Comparison of ENCODE assay signal across 15 cellular contexts in genomic region chr17:35766489-35766877, GRCh38. TPM values are rescaled to one million over a fixed set of nuclear protein-coding genes. Genes with fewer than 3 reads are reported as not detected.
DNase-seq lines count a peak whose midpoint lies in the region; ATAC-seq, FAIRE-seq and TF ChIP-seq lines count a peak whose summit lies in the region.
"Had no signal": no experiment of that assay in that cellular context is flagged by ENCODE, and none has a peak within 500 bp of the region (broad histone marks: within the 10 kb centered on the region; RNA-seq: fewer than 3 reads in every experiment).

No MANE protein-coding gene starts in this region.

- POLR2A ChIA-PET in H1 (lab: Charles Lee; ENCODE audit: partially characterized antibody) = interaction anchor here (1.0 to 1.3 kb wide), 2 partner anchors 9 to 42 kb away, joined by 3 to 7 read pairs; partner anchors contain the start of gene TAF15
- POLR2A ChIA-PET in activated CD8-positive, alpha-beta T cell treated with anti-CD3 and anti-CD28 coated beads, Interleukin-2, amount 10 ng/mL, durations not matched to agents 7 days and 5 days (lab: Charles Lee) = interaction anchor here (0.9 to 3.6 kb wide), 2 partner anchors 43 kb away, joined by 3 to 34 read pairs; partner anchors contain the start of gene TAF15

- no peaks in the 10 kb centered on the region for H3K36me3 ChIP-seq in H1 (ENCODE audit: control insufficient read depth in 2 of 4, insufficient read depth in 4 of 4, low read length in 3 of 4)
- H3K36me3 ChIP-seq in neuronal stem cell (replicated peaks in 1 of 2; ENCODE audit: control insufficient read depth in 2 of 2, insufficient read depth in 2 of 2, low read length in 2 of 2) = no peaks in the 10 kb centered on the region

- H3K27me3 ChIP-seq in H1 (replicated peaks in 1 of 4; ENCODE audit: control insufficient read depth in 3 of 4, extremely low read depth in 1 of 4, insufficient read depth in 3 of 4, low read length in 3 of 4) (peaks cover 0 to 3% (median 2%) of the 10 kb centered on the region in 4 experiments; a peak in 3 of 7 replicates), neuronal stem cell (ENCODE audit: control insufficient read depth in 3 of 3, insufficient read depth in 3 of 3, low read depth in 1 of 3, low read length in 3 of 3) (no peaks in the 10 kb centered on the region)

- DNase-seq in H1 (ENCODE audit: low read depth in 1 of 2, low spot score in 2 of 2) (no peak), neuronal stem cell (ENCODE audit: low spot score) (no peak)
- no peak for DNase-seq in stimulated activated CD4-positive, alpha-beta T cell treated with anti-CD3 and anti-CD28 coated beads, Interleukin-4, amount 100 ng/mL, for 24 hours
- no peak for DNase-seq in activated CD8-positive, alpha-beta T cell treated with anti-CD3 and anti-CD28 coated beads, Interleukin-2, amount 10 ng/mL, durations not matched to agents 7 days and 5 days
- DNase-seq: DMS 273 treated with DMSO at 0.1 percent for 48 hours; NCI-H1417 treated with DMSO at 0.1 percent for 48 hours; NCI-H2029; NK-92 treated with Interleukin-12 subunit alpha and Interleukin-12 subunit beta, amount 100 ng/mL, for 24 hours; SHP77 had no signal

- no peak for FAIRE-seq in H1 (lab: Jason Lieb, UNC)
- FAIRE-seq: GM12892, K562 had no signal

- CTCF ChIA-PET in H1 (lab: Charles Lee; ENCODE audit: partially characterized antibody) = interaction anchor here (0.6 to 13.0 kb wide), 7 partner anchors 15 to 105 kb away, joined by 3 to 247 read pairs (median 53); partner anchors contain the start of genes MMP28 and TAF15
- CTCF ChIA-PET in activated CD8-positive, alpha-beta T cell treated with anti-CD3 and anti-CD28 coated beads, Interleukin-2, amount 10 ng/mL, durations not matched to agents 7 days and 5 days (lab: Charles Lee) = interaction anchor here (0.6 to 11.6 kb wide), 11 partner anchors 9 to 1033 kb away, joined by 3 to 415 read pairs (median 3); partner anchors contain the start of genes MMP28 and TAF15

- H3K27me3 Mint-ChIP-seq in activated CD8-positive, alpha-beta T cell treated with anti-CD3 and anti-CD28 coated beads, Interleukin-2, amount 10 ng/mL, durations not matched to agents 7 days and 5 days (ENCODE audit: low read depth) = no peaks in the 10 kb centered on the region

- H3K23ac ChIP-seq in H1 (ENCODE audit: insufficient read length) (no peak overlapping the region), neuronal stem cell (ENCODE audit: low read depth, low read length, poor library complexity) (peak overlapping the region; percentile 37)

- ATAC-seq in activated CD8-positive, alpha-beta T cell treated with anti-CD3 and anti-CD28 coated beads, Interleukin-2, amount 10 ng/mL, durations not matched to agents 7 days and 5 days = no peak
- ATAC-seq: GM23338, K562 had no signal

- no peak overlapping the region for H3K27ac Mint-ChIP-seq in activated CD8-positive, alpha-beta T cell treated with anti-CD3 and anti-CD28 coated beads, Interleukin-2, amount 10 ng/mL, durations not matched to agents 7 days and 5 days
- H3K27ac Mint-ChIP-seq: GM23338 had no signal

- H4K91ac ChIP-seq in H1 (replicated peaks; ENCODE audit: insufficient read length, low read length) = peak overlapping the region; percentile 82
- H4K91ac ChIP-seq in neuronal stem cell (ENCODE audit: low read depth, low read length, poor library complexity) = peak overlapping the region; percentile 97

- H3K4me2 ChIP-seq in H1 (ENCODE audit: insufficient read depth in 1 of 2, low read depth in 2 of 2, low read length in 2 of 2) = no peak overlapping the region
- H3K4me2 ChIP-seq in neuronal stem cell (ENCODE audit: insufficient read depth, low read length, poor library complexity, severe bottlenecking) = no peak overlapping the region
- H3K4me2 ChIP-seq: GM23338 had no signal

- no peak overlapping the region for H2AK5ac ChIP-seq in H1 (ENCODE audit: low read depth, low read length)
- H2AK5ac ChIP-seq in neuronal stem cell (ENCODE audit: low read depth, low read length) = peak overlapping the region; percentile 97

- no peak overlapping the region for H2BK20ac ChIP-seq in H1 (ENCODE audit: low read length)

- H2AFZ ChIP-seq in H1 (ENCODE audit: low read length) = no peak overlapping the region
- H2AFZ ChIP-seq in neuronal stem cell (ENCODE audit: low read length) = peak overlapping the region; percentile 81

- H3K27ac ChIP-seq in H1 (ENCODE audit: low read depth, low read length) = no peak overlapping the region
- H3K27ac ChIP-seq in neuronal stem cell (replicated peaks; ENCODE audit: low read length) = peak overlapping the region; percentile 75
- H3K27ac ChIP-seq: HL-60 had no signal

- no peaks in the 10 kb centered on the region for H3K36me3 Mint-ChIP-seq in activated CD8-positive, alpha-beta T cell treated with anti-CD3 and anti-CD28 coated beads, Interleukin-2, amount 10 ng/mL, durations not matched to agents 7 days and 5 days (ENCODE audit: low read depth)
- H3K36me3 Mint-ChIP-seq: CD14-positive monocyte had no signal

- no peaks in the 10 kb centered on the region; a peak in 1 of 4 replicates for H3K9me3 ChIP-seq in H1 (ENCODE audit: insufficient read depth in 2 of 2, low read depth in 1 of 2, low read length in 1 of 2)
- H3K9me3 ChIP-seq in neuronal stem cell (replicated peaks in 1 of 2; ENCODE audit: control insufficient read depth in 2 of 2, insufficient read depth in 1 of 2, low read depth in 1 of 2, low read length in 2 of 2) = no peaks in the 10 kb centered on the region

- no peaks in the 10 kb centered on the region for H3K23me2 ChIP-seq in H1 (ENCODE audit: low read depth, low read length)

- no peak for TF ChIP-seq RAD21 in H1 (IDR thresholded peaks at IDR 0.05 in 1 of 2, conservative IDR thresholded peaks at IDR 0.05 in 1 of 2; ENCODE audit: low read depth in 2 of 2, low read length in 2 of 2)

- H3K79me2 ChIP-seq in H1 (ENCODE audit: control insufficient read depth in 1 of 2, insufficient read depth in 2 of 2, low read length in 2 of 2) = no peaks in the 10 kb centered on the region

- 97% methylated on average over 15 of the region's 24 CpGs; no CpG with 5 or more reads in 1 of the 2 experiments for whole genome bisulfite sequencing in H1 (ENCODE audit: extremely low coverage in 1 of 2, insufficient coverage in 1 of 2, insufficient read length in 1 of 2, insufficient replicate concordance in 2 of 2, low coverage in 1 of 2, low lambda C conversion rate in 2 of 2, missing lambda C conversion rate in 1 of 2), 2 experiments
- no CpG with 5 or more reads among the region's 24 CpGs for WGBS in neuronal stem cell (ENCODE audit: extremely low coverage in 2 of 2, insufficient read length in 2 of 2, insufficient replicate concordance in 1 of 2), 2 donors

- TF ChIP-seq CTCF in H1 (IDR thresholded peaks at IDR 0.05; ENCODE audit: control extremely low read depth in 1 of 3, insufficient read depth in 1 of 3, low read depth in 1 of 3, low read length in 3 of 3) = no peak

- H3K14ac ChIP-seq in H1 (ENCODE audit: insufficient read length) = no peak overlapping the region
- peak overlapping the region; percentile 84 for H3K14ac ChIP-seq in neuronal stem cell (ENCODE audit: low read length)

- no peak overlapping the region for H3K4me3 Mint-ChIP-seq in activated CD8-positive, alpha-beta T cell treated with anti-CD3 and anti-CD28 coated beads, Interleukin-2, amount 10 ng/mL, durations not matched to agents 7 days and 5 days
- H3K4me3 Mint-ChIP-seq: GM23338 had no signal

- H3K56ac ChIP-seq in H1 (replicated peaks; ENCODE audit: insufficient read length, low read depth, low read length) = no peak overlapping the region

- H3K4ac ChIP-seq in H1 (replicated peaks; ENCODE audit: insufficient read length, low read depth, low read length) (no peak overlapping the region), neuronal stem cell (ENCODE audit: low read length) (no peak overlapping the region)

- H2BK120ac ChIP-seq in H1 (replicated peaks; ENCODE audit: low read depth, low read length) (no peak overlapping the region), neuronal stem cell (ENCODE audit: low read depth, low read length) (peak overlapping the region; percentile 5)

- no peaks in the 10 kb centered on the region for H4K20me1 ChIP-seq in H1 (replicated peaks in 1 of 2; ENCODE audit: control insufficient read depth in 1 of 2, insufficient read depth in 2 of 2, low read length in 2 of 2)

- H3K4me3 ChIP-seq in H1 (ENCODE audit: extremely low read depth in 1 of 4, insufficient read depth in 2 of 4, low read depth in 3 of 4, low read length in 4 of 4) (no peak overlapping the region), neuronal stem cell (ENCODE audit: low read length in 2 of 2) (no peak overlapping the region)
- H3K4me3 ChIP-seq: GM23338, K562 had no signal

- no peaks in the 10 kb centered on the region for H3K9me3 Mint-ChIP-seq in activated CD8-positive, alpha-beta T cell treated with anti-CD3 and anti-CD28 coated beads, Interleukin-2, amount 10 ng/mL, durations not matched to agents 7 days and 5 days (ENCODE audit: insufficient read depth)
- H3K9me3 Mint-ChIP-seq: GM23338 had no signal

- peaks cover 17% of the 10 kb centered on the region for H3K4me1 Mint-ChIP-seq in activated CD8-positive, alpha-beta T cell treated with anti-CD3 and anti-CD28 coated beads, Interleukin-2, amount 10 ng/mL, durations not matched to agents 7 days and 5 days (ENCODE audit: low read depth)

- no peak for TF ChIP-seq EP300 in H1 (IDR thresholded peaks at IDR 0.05; ENCODE audit: borderline replicate concordance in 1 of 2, low read depth in 2 of 2, low read length in 2 of 2)

- no peaks in the 10 kb centered on the region for H3K79me1 ChIP-seq in H1 (ENCODE audit: low read depth, low read length)
- H3K79me1 ChIP-seq in neuronal stem cell (ENCODE audit: low read depth, low read length) = peaks cover 2% of the 10 kb centered on the region

- TF ChIP-seq POLR2A in H1 (IDR thresholded peaks at IDR 0.05; ENCODE audit: control extremely low read depth in 1 of 2, low read depth in 2 of 2, low read length in 2 of 2) = no peak

- H3K4me1 ChIP-seq in H1 (replicated peaks in 1 of 4; ENCODE audit: control insufficient read depth in 3 of 4, insufficient read depth in 4 of 4, low read length in 3 of 4) (peaks cover 0 to 12% (median 7%) of the 10 kb centered on the region in 4 experiments; a peak in 5 of 7 replicates), neuronal stem cell (ENCODE audit: control insufficient read depth in 2 of 2, insufficient read depth in 1 of 2, low read depth in 1 of 2, low read length in 2 of 2) (peaks cover 16 to 17% of the 10 kb centered on the region in 2 donors)

- H4K8ac ChIP-seq in H1 (ENCODE audit: extremely low read depth, insufficient read depth, low read length) = peak overlapping the region; percentile 53; the same call in 1 of the 2 replicates
- H4K8ac ChIP-seq in neuronal stem cell (ENCODE audit: low read depth, low read length) = no peak overlapping the region

- H2BK12ac ChIP-seq in H1 (ENCODE audit: low read depth, low read length) (no peak overlapping the region), neuronal stem cell (ENCODE audit: low read length) (peak overlapping the region; percentile 82)

- H3K18ac ChIP-seq in H1 (ENCODE audit: extremely low read depth, low read length) = no peak overlapping the region
- peak overlapping the region; percentile 95 for H3K18ac ChIP-seq in neuronal stem cell (ENCODE audit: low read length)

- H4K5ac ChIP-seq in H1 (ENCODE audit: insufficient read length, low read depth, low read length) = no peak overlapping the region

- H2BK15ac ChIP-seq in H1 (ENCODE audit: low read length) = no peak overlapping the region
- no peak overlapping the region for H2BK15ac ChIP-seq in neuronal stem cell (ENCODE audit: low read length)

- H2BK5ac ChIP-seq in H1 (ENCODE audit: low read depth, low read length) (no peak overlapping the region), neuronal stem cell (ENCODE audit: low read length) (peak overlapping the region; percentile 95)

- H3K9ac ChIP-seq in H1 (replicated peaks in 1 of 4; ENCODE audit: extremely low read depth in 1 of 4, low read depth in 3 of 4, low read length in 3 of 4) (no peak overlapping the region), neuronal stem cell (ENCODE audit: low read depth, low read length, poor library complexity) (peak overlapping the region; percentile 34)

RNA-seq across cellular contexts. Expression of gene C17orf50, which starts 5.8 kb away (rescaled TPM):
- total RNA-seq in H1 (2021; fragmentation: NEBNext Ultra II Directional; extraction: Animal tissue kit (Norgen Biotek cat#: 25700)) = not detected in 2 replicates
- 0.08 and 0.12 TPM in 2 replicates for polyA plus RNA-seq in H1 (2011; rRNA removed)
- polyA plus RNA-seq in H1 (2011; cell fraction: cytosol; rRNA removed) = not detected
- polyA plus RNA-seq in H1 (2011; cell fraction: nucleus; rRNA removed) = 0.26 TPM
- not detected in 4 replicates for polyA plus RNA-seq in H1 (2012, experiment 1 of 2)
- polyA plus RNA-seq in H1 (2012, experiment 2 of 2) = not detected
- 0.06 TPM for polyA plus RNA-seq in H1 (2013, experiment 1 of 2)
- polyA plus RNA-seq in H1 (2013, experiment 2 of 2) = 0.06 TPM
- polyA minus RNA-seq in H1 (2011; rRNA and poly(A)+ RNA removed) = not detected in 2 replicates
- not detected for polyA minus RNA-seq in H1 (2011; cell fraction: cytosol; rRNA and poly(A)+ RNA removed)
- polyA minus RNA-seq in H1 (2011; cell fraction: nucleus; rRNA and poly(A)+ RNA removed) = 0.70 TPM
- 0.24 TPM for polyA plus RNA-seq in neuronal stem cell (2013, experiment 1 of 2)
- polyA plus RNA-seq in neuronal stem cell (2013, experiment 2 of 2) = 0.32 TPM
- not detected for total RNA-seq in activated CD8-positive, alpha-beta T cell treated with anti-CD3 and anti-CD28 coated beads, Interleukin-2, amount 10 ng/mL, durations not matched to agents 7 days and 5 days
- total RNA-seq: K562, OCI-LY7 had no signal
- polyA plus RNA-seq: CD14-positive monocyte, K562 had no signal

RNA-seq across cellular contexts. Expression of gene GAS2L2, which starts 13.4 kb away (rescaled TPM):
- total RNA-seq in H1 (2021; fragmentation: NEBNext Ultra II Directional; extraction: Animal tissue kit (Norgen Biotek cat#: 25700)) = 0.13 TPM in 1 of 2 replicates, not detected in the other
- polyA plus RNA-seq in H1 (2011; rRNA removed) = 0.09 TPM in 2 replicates
- 0.12 TPM for polyA plus RNA-seq in H1 (2011; cell fraction: cytosol; rRNA removed)
- 0.20 TPM for polyA plus RNA-seq in H1 (2011; cell fraction: nucleus; rRNA removed)
- 0.15 to 0.18 TPM (median 0.17 TPM) in 3 of 4 replicates, not detected in the other for polyA plus RNA-seq in H1 (2012, experiment 1 of 2)
- not detected for polyA plus RNA-seq in H1 (2012, experiment 2 of 2)
- polyA plus RNA-seq in H1 (2013, experiment 1 of 2) = 0.06 TPM
- polyA plus RNA-seq in H1 (2013, experiment 2 of 2) = not detected
- 0.06 TPM in 1 of 2 replicates, not detected in the other for polyA minus RNA-seq in H1 (2011; rRNA and poly(A)+ RNA removed)
- polyA minus RNA-seq in H1 (2011; cell fraction: cytosol; rRNA and poly(A)+ RNA removed) = not detected
- 0.30 TPM for polyA minus RNA-seq in H1 (2011; cell fraction: nucleus; rRNA and poly(A)+ RNA removed)
- 0.15 TPM for polyA plus RNA-seq in neuronal stem cell (2013, experiment 1 of 2)
- polyA plus RNA-seq in neuronal stem cell (2013, experiment 2 of 2) = 0.19 TPM
- not detected for total RNA-seq in activated CD8-positive, alpha-beta T cell treated with anti-CD3 and anti-CD28 coated beads, Interleukin-2, amount 10 ng/mL, durations not matched to agents 7 days and 5 days
- total RNA-seq: GM23338, K562 had no signal
- polyA plus RNA-seq: CD14-positive monocyte, K562 had no signal

RNA-seq across cellular contexts. Expression of gene MMP28, which starts 29.0 kb away (rescaled TPM):
- total RNA-seq in H1 (2021; fragmentation: NEBNext Ultra II Directional; extraction: Animal tissue kit (Norgen Biotek cat#: 25700)) = not detected in 2 replicates
- polyA plus RNA-seq in H1 (2011; rRNA removed) = 0.06 TPM in 1 of 2 replicates, not detected in the other
- not detected for polyA plus RNA-seq in H1 (2011; cell fraction: cytosol; rRNA removed)
- not detected for polyA plus RNA-seq in H1 (2011; cell fraction: nucleus; rRNA removed)
- polyA plus RNA-seq in H1 (2012, experiment 1 of 2) = not detected in 4 replicates
- polyA plus RNA-seq in H1 (2012, experiment 2 of 2) = not detected
- 0.08 TPM for polyA plus RNA-seq in H1 (2013, experiment 1 of 2)
- not detected for polyA plus RNA-seq in H1 (2013, experiment 2 of 2)
- not detected in 2 replicates for polyA minus RNA-seq in H1 (2011; rRNA and poly(A)+ RNA removed)
- not detected for polyA minus RNA-seq in H1 (2011; cell fraction: cytosol; rRNA and poly(A)+ RNA removed)
- polyA minus RNA-seq in H1 (2011; cell fraction: nucleus; rRNA and poly(A)+ RNA removed) = 1.4 TPM
- 0.53 TPM for polyA plus RNA-seq in neuronal stem cell (2013, experiment 1 of 2)
- 0.40 TPM for polyA plus RNA-seq in neuronal stem cell (2013, experiment 2 of 2)
- total RNA-seq in activated CD8-positive, alpha-beta T cell treated with anti-CD3 and anti-CD28 coated beads, Interleukin-2, amount 10 ng/mL, durations not matched to agents 7 days and 5 days = not detected
- total RNA-seq: GM23338, K562, OCI-LY7 had no signal
- polyA plus RNA-seq: CD14-positive monocyte, GM23338, K562 had no signal

RNA-seq across cellular contexts. Expression of gene RASL10B, which starts 35.0 kb away (rescaled TPM):
- 21.6 and 22.8 TPM in 2 replicates for total RNA-seq in H1 (2021; fragmentation: NEBNext Ultra II Directional; extraction: Animal tissue kit (Norgen Biotek cat#: 25700))
- 17.5 and 21.8 TPM in 2 replicates for polyA plus RNA-seq in H1 (2011; rRNA removed)
- polyA plus RNA-seq in H1 (2011; cell fraction: cytosol; rRNA removed) = 14.8 TPM
- polyA plus RNA-seq in H1 (2011; cell fraction: nucleus; rRNA removed) = 17.0 TPM
- polyA plus RNA-seq in H1 (2012, experiment 1 of 2) = 13.2 to 21.4 TPM (median 17.0 TPM) in 4 replicates
- 18.3 TPM for polyA plus RNA-seq in H1 (2012, experiment 2 of 2)
- 10.4 TPM for polyA plus RNA-seq in H1 (2013, experiment 1 of 2)
- polyA plus RNA-seq in H1 (2013, experiment 2 of 2) = 9.6 TPM
- 16.7 and 18.6 TPM in 2 replicates for polyA minus RNA-seq in H1 (2011; rRNA and poly(A)+ RNA removed)
- polyA minus RNA-seq in H1 (2011; cell fraction: cytosol; rRNA and poly(A)+ RNA removed) = 18.7 TPM
- polyA minus RNA-seq in H1 (2011; cell fraction: nucleus; rRNA and poly(A)+ RNA removed) = 20.7 TPM
- 20.8 TPM for polyA plus RNA-seq in neuronal stem cell (2013, experiment 1 of 2)
- 20.9 TPM for polyA plus RNA-seq in neuronal stem cell (2013, experiment 2 of 2)
- total RNA-seq in activated CD8-positive, alpha-beta T cell treated with anti-CD3 and anti-CD28 coated beads, Interleukin-2, amount 10 ng/mL, durations not matched to agents 7 days and 5 days = under 1 TPM in 1 of 2 experiments, not detected in 1; 0.10 TPM
- total RNA-seq: OCI-LY7 had no signal
- polyA plus RNA-seq: CD14-positive monocyte had no signal

RNA-seq across cellular contexts. Expression of gene TAF15, which starts 42.8 kb away (rescaled TPM):
- total RNA-seq in H1 (2021; fragmentation: NEBNext Ultra II Directional; extraction: Animal tissue kit (Norgen Biotek cat#: 25700)) = 323 and 338 TPM in 2 replicates
- 62.8 and 80.1 TPM in 2 replicates for polyA plus RNA-seq in H1 (2011; rRNA removed)
- 100.0 TPM for polyA plus RNA-seq in H1 (2011; cell fraction: cytosol; rRNA removed)
- polyA plus RNA-seq in H1 (2011; cell fraction: nucleus; rRNA removed) = 115 TPM
- polyA plus RNA-seq in H1 (2012, experiment 1 of 2) = 333 to 440 TPM (median 380 TPM) in 4 replicates
- polyA plus RNA-seq in H1 (2012, experiment 2 of 2) = 59.6 TPM
- 172 TPM for polyA plus RNA-seq in H1 (2013, experiment 1 of 2)
- polyA plus RNA-seq in H1 (2013, experiment 2 of 2) = 171 TPM
- polyA minus RNA-seq in H1 (2011; rRNA and poly(A)+ RNA removed) = 88.8 and 170 TPM in 2 replicates
- 94.0 TPM for polyA minus RNA-seq in H1 (2011; cell fraction: cytosol; rRNA and poly(A)+ RNA removed)
- polyA minus RNA-seq in H1 (2011; cell fraction: nucleus; rRNA and poly(A)+ RNA removed) = 167 TPM
- 162 TPM for polyA plus RNA-seq in neuronal stem cell (2013, experiment 1 of 2)
- 163 TPM for polyA plus RNA-seq in neuronal stem cell (2013, experiment 2 of 2)
- total RNA-seq in activated CD8-positive, alpha-beta T cell treated with anti-CD3 and anti-CD28 coated beads, Interleukin-2, amount 10 ng/mL, durations not matched to agents 7 days and 5 days = 100 to 1,000 TPM; 336 to 341 TPM
